12 cellular contexts compared by ENCODE assay signal in genomic region chr7:93923291-93923690, GRCh38. TPM values are rescaled to one million over a fixed set of nuclear protein-coding genes. Genes with fewer than 3 reads are reported as not detected.
DNase-seq lines count a peak whose midpoint lies in the region; TF ChIP-seq lines count a peak whose summit lies in the region.
"Had no signal": no experiment of that assay in that cellular context is flagged by ENCODE, and none has a peak within 500 bp of the region (broad histone marks: within the 10 kb centered on the region; RNA-seq: fewer than 3 reads in every experiment).

No MANE protein-coding gene starts in this region.

- in situ Hi-C loops in SK-MEL-5 (cut with HindIII; ENCODE audit: low pct_unique_long_range_greater_than_20kb, low sequenced_read_pairs), result no loop called here

- H3K27me3 ChIP-seq in cardiac muscle cell, result no peaks in the 10 kb centered on the region
- H3K27me3 ChIP-seq in rectal smooth muscle tissue (ENCODE audit: control insufficient read depth, insufficient read depth, low read length), result no peaks in the 10 kb centered on the region

- no peak overlapping the region for H3K9ac ChIP-seq in rectal smooth muscle tissue (ENCODE audit: low read length)

- TF ChIP-seq CTCF in AG09309 (IDR thresholded peaks at IDR 0.05; ENCODE audit: control insufficient read depth, insufficient read depth, low read depth, low read length, missing control alignments), result no peak
- no peak for TF ChIP-seq CTCF in cardiac muscle cell (IDR thresholded peaks at IDR 0.05; ENCODE audit: low read depth, low read length)
- TF ChIP-seq CTCF in GM10248 (IDR thresholded peaks at IDR 0.05; ENCODE audit: control extremely low read depth, extremely low read depth, low read depth, missing control alignments), result no peak

- H3K4me3 ChIP-seq in AG09309 (ENCODE audit: control insufficient read depth, low read depth, low read length), result peak overlapping the region; percentile 71
- H3K4me3 ChIP-seq in cardiac muscle cell, result peak overlapping the region; percentile 35
- H3K4me3 ChIP-seq in rectal smooth muscle tissue (ENCODE audit: low read length), result peak overlapping the region; percentile 39

- CTCF ChIA-PET in GM10248 (lab: Yijun Ruan, JAX), result no interaction called here

- POLR2A ChIA-PET in GM10248 (lab: Yijun Ruan, JAX), result no interaction called here

- H3K36me3 ChIP-seq in cardiac muscle cell, result no peaks in the 10 kb centered on the region
- H3K36me3 ChIP-seq in rectal smooth muscle tissue (ENCODE audit: control insufficient read depth, insufficient read depth, low read length), result peaks cover 2% of the 10 kb centered on the region

- no peaks in the 10 kb centered on the region for H3K9me3 ChIP-seq in cardiac muscle cell (ENCODE audit: low read depth)

- H3K27ac ChIP-seq in cardiac muscle cell (no peak overlapping the region), rectal smooth muscle tissue (ENCODE audit: low read depth, low read length) (no peak overlapping the region)

- DNase-seq in AG09309 (ENCODE audit: low read depth) (no peak), SK-MEL-5 (ENCODE audit: low read depth, low spot score) (peak; percentile 31), cardiac muscle cell (ENCODE audit: low read depth in 1 of 2, low spot score in 1 of 2) (peak in 1 of 2 donors; percentile 46), GM10248 (ENCODE audit: extremely low spot score) (no peak), activated gamma-delta T cell treated with Interleukin-2 at 50 U/mL for 16 hours (no peak), UCSD-AML1 (lab: John Stamatoyannopoulos, UW; ENCODE audit: unreplicated experiment) (no peak)
- DNase-seq in stimulated activated CD4-positive, alpha-beta T cell treated with anti-CD3 and anti-CD28 coated beads, Interleukin-4, amount 100 ng/mL, for 4 hours, result no peak
- DNase-seq: activated CD4-positive, alpha-beta memory T cell treated with anti-CD3 and anti-CD28 coated beads for 36 hours; aorta; CD4-positive, alpha-beta memory T cell; NCI-H1694 treated with DMSO at 0.1 percent for 48 hours had no signal

- peaks cover 28% of the 10 kb centered on the region for H3K4me1 ChIP-seq in cardiac muscle cell (ENCODE audit: low read depth)
- H3K4me1 ChIP-seq in rectal smooth muscle tissue (ENCODE audit: control insufficient read depth, insufficient read depth, low read length), result peaks cover 3% of the 10 kb centered on the region

RNA-seq across cellular contexts. Expression of gene GNG11, which starts 1.8 kb away (rescaled TPM):
- 35.8 and 40.3 TPM in 2 replicates for total RNA-seq in SK-MEL-5 (2014; rRNA removed; shearing (Covaris generic))
- 18.0 TPM in 2 replicates for polyA plus RNA-seq in SK-MEL-5 (2015; cell fraction: cytosol; rRNA removed)
- 4.9 and 7.3 TPM in 2 replicates for polyA plus RNA-seq in SK-MEL-5 (2015; cell fraction: nucleus; rRNA removed)
- 8.4 and 9.6 TPM in 2 replicates for total RNA-seq in cardiac muscle cell
- 20.8 and 21.3 TPM in 2 replicates for polyA plus RNA-seq in cardiac muscle cell
- total RNA-seq: activated CD4-positive, alpha-beta memory T cell treated with anti-CD3 and anti-CD28 coated beads for 36 hours; CD4-positive, alpha-beta memory T cell had no signal
- polyA plus RNA-seq: CD4-positive, alpha-beta memory T cell had no signal

RNA-seq across cellular contexts. Expression of gene GNGT1, which starts 16.9 kb away (rescaled TPM):
- total RNA-seq in SK-MEL-5 (2014; rRNA removed; shearing (Covaris generic)), result not detected in 2 replicates
- not detected in 2 replicates for polyA plus RNA-seq in SK-MEL-5 (2015; cell fraction: cytosol; rRNA removed)
- not detected in 2 replicates for polyA plus RNA-seq in SK-MEL-5 (2015; cell fraction: nucleus; rRNA removed)
- total RNA-seq in cardiac muscle cell, result not detected in 2 replicates
- polyA plus RNA-seq in cardiac muscle cell, result not detected in 2 replicates
- total RNA-seq: activated CD4-positive, alpha-beta memory T cell treated with anti-CD3 and anti-CD28 coated beads for 36 hours; aorta; CD4-positive, alpha-beta memory T cell had no signal
- polyA plus RNA-seq: aorta; CD4-positive, alpha-beta memory T cell had no signal

RNA-seq across cellular contexts. Expression of gene TFPI2, which starts 32.7 kb away (rescaled TPM):
- total RNA-seq in SK-MEL-5 (2014; rRNA removed; shearing (Covaris generic)), result 13.5 and 14.1 TPM in 2 replicates
- polyA plus RNA-seq in SK-MEL-5 (2015; cell fraction: cytosol; rRNA removed), result 8.1 and 13.6 TPM in 2 replicates
- 2.8 and 7.2 TPM in 2 replicates for polyA plus RNA-seq in SK-MEL-5 (2015; cell fraction: nucleus; rRNA removed)
- total RNA-seq in cardiac muscle cell, result 20.8 and 24.5 TPM in 2 replicates
- polyA plus RNA-seq in cardiac muscle cell, result 12.6 and 20.1 TPM in 2 replicates
- total RNA-seq: activated CD4-positive, alpha-beta memory T cell treated with anti-CD3 and anti-CD28 coated beads for 36 hours; CD4-positive, alpha-beta memory T cell had no signal
- polyA plus RNA-seq: CD4-positive, alpha-beta memory T cell had no signal
